Comparison of ENCODE assay signal across 1 cellular context in the genomic region with DNA sequence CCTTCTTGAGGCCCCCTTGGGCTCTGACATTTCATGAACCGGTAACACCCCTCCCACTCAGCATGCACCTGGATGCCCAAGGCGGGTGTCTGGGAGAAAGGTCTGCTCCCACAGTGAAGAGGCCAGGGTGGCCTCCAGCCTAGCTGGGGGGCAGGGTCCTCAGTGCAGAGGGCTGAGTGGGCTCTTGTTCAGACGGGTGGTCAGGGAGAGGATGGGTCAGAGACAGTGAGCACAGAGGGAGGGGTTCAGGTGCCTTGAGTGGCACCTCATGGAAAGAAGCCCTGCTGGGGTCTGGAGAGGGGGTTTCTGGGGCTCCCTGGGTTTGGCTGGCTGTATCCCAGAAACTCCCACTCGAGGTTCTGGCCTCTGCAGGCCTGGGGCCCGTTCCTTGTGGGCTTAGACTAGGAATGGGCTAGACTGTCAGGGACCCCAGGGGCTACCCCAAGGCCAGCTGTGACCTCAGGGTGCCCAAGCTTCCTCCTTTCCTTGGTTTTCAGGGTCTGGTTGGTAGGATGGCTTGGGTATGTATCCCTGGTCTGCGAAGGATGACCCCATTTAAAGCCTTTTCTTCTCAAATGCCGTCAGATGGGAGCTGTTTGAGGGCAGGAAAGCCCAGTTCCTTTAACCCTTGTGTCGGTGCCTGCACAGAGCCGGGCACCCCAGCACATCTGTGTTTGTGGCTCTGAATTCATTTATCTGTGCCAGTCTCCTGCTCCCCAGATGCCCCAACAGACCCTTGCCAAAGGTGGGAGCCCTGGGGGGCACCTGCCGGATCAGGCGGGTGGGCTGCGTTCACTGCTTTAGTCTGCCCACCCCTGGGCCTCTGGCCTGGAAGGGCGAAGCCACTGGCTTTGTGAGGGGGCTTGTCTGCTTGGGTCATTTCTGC.
TF ChIP-seq lines count a peak whose summit lies in the region.

No MANE protein-coding gene starts in this region.

TF ChIP-seq in HCT116, 20 proteins besides CTCF, POLR2A, EP300 and RAD21 (continued from another document):
- TF ChIP-seq ATF3 (IDR thresholded peaks at IDR 0.05) = no peak
- no peak for TF ChIP-seq ELF1 (IDR thresholded peaks at IDR 0.05; ENCODE audit: borderline replicate concordance, low read depth)
- TF ChIP-seq SRF (IDR thresholded peaks at IDR 0.05; ENCODE audit: low read depth) = no peak
- TF ChIP-seq FOSL1 (IDR thresholded peaks at IDR 0.05; ENCODE audit: low read depth) = no peak
- TF ChIP-seq TCF7L2 (IDR thresholded peaks at IDR 0.05; ENCODE audit: borderline replicate concordance, extremely low read depth, insufficient read depth, insufficient read length) = no peak
- no peak for TF ChIP-seq ZNF274 (IDR thresholded peaks at IDR 0.05; ENCODE audit: low read depth, low read length)
- no peak for TF ChIP-seq EZH2phosphoT487 (IDR thresholded peaks at IDR 0.05; ENCODE audit: borderline replicate concordance)
